8 cellular contexts compared by ENCODE assay signal in the genomic region with DNA sequence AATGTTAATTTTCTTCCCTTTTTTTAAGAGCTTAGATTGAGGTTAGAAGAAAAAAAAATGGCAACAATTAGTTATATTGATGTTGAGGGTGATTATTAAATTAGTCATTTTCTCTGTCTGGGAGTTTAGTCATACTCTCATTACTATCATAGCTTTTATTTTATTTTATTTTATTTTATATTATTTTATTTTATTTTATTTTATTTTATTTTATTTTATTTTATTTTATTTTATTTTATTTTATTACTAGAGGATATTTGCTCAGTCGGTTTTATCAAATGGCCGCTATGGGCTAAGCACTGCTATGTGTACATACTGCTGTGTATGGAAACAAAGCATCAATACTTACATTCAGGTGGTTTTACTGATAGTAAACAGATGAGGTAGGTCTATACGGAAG.
"Had no signal": no experiment of that assay in that cellular context is flagged by ENCODE, and none has a peak within 500 bp of the region (broad histone marks: within the 10 kb centered on the region; RNA-seq: fewer than 3 reads in every experiment).

No MANE protein-coding gene starts in this region.

- H3K27me3 Mint-ChIP-seq: IgD-negative memory B cell had no signal

- H3K4me1 Mint-ChIP-seq: IgD-negative memory B cell had no signal

- DNase-seq: IMR-90, KBM-7, KG1 had no signal

- FAIRE-seq: HepG2, HTR-8/SVneo, K562 had no signal

- H3K27ac ChIP-seq: HL-60 had no signal

- H3K4me3 ChIP-seq: K562 had no signal

- ATAC-seq: K562 had no signal

- H3K4me3 Mint-ChIP-seq: IgD-negative memory B cell had no signal
